1 cellular context compared by ENCODE assay signal in the genomic region with DNA sequence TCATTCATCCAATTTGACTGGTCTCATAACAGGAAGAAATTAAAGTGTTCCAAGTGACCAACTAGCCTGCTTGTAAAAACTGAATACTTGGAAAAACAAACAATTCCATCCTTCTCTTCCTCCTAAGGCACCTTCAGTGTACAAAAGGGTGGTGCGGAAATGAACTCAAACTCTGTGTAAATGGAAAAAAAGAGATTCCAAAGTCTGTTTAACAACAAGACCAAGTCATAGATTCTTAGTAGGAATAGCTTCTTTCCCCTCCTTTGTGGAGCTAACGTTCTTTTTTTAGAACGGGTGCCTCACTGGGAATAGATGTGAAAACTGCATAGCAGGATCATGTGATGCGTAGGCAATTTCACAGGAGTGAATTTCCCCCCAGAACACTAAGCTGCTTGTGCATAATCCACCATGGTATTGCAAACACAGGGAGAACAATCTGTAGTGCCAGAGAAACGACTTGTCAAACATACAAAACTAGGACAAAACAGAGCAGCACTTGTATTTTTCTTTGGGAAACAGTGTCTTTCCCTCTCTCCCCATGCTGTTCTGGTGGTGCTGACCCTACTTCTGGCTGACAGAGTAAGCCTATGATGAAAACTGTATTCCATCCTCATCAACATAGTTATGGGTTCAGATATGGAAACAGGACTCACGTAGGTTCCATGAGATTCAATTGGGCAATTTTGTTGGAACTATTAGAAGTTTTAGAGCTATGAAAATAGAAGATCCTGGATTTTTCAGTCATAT.
TF ChIP-seq lines count a peak whose summit lies in the region.

No MANE protein-coding gene starts in this region.

TF ChIP-seq in neural cell, 6 proteins besides CTCF, POLR2A, EP300 and RAD21 (continued from another document):
- TF ChIP-seq, protein P1, sequence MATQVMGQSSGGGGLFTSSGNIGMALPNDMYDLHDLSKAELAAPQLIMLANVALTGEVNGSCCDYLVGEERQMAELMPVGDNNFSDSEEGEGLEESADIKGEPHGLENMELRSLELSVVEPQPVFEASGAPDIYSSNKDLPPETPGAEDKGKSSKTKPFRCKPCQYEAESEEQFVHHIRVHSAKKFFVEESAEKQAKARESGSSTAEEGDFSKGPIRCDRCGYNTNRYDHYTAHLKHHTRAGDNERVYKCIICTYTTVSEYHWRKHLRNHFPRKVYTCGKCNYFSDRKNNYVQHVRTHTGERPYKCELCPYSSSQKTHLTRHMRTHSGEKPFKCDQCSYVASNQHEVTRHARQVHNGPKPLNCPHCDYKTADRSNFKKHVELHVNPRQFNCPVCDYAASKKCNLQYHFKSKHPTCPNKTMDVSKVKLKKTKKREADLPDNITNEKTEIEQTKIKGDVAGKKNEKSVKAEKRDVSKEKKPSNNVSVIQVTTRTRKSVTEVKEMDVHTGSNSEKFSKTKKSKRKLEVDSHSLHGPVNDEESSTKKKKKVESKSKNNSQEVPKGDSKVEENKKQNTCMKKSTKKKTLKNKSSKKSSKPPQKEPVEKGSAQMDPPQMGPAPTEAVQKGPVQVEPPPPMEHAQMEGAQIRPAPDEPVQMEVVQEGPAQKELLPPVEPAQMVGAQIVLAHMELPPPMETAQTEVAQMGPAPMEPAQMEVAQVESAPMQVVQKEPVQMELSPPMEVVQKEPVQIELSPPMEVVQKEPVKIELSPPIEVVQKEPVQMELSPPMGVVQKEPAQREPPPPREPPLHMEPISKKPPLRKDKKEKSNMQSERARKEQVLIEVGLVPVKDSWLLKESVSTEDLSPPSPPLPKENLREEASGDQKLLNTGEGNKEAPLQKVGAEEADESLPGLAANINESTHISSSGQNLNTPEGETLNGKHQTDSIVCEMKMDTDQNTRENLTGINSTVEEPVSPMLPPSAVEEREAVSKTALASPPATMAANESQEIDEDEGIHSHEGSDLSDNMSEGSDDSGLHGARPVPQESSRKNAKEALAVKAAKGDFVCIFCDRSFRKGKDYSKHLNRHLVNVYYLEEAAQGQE (IDR thresholded peaks at IDR 0.05; ENCODE audit: borderline replicate concordance) = no peak
- TF ChIP-seq SMC3 (conservative IDR thresholded peaks at IDR 0.05; ENCODE audit: poor library complexity) = no peak
